Comparison of ENCODE assay signal across 1 cellular context in genomic region chr19:33304760-33305647, GRCh38.
A peak's percentile ranks its signal among the peaks of the same experiment; 100 is the strongest.
TF ChIP-seq lines count a peak whose summit lies in the region.

No MANE protein-coding gene starts in this region.

TF ChIP-seq in HepG2, 621 proteins besides CTCF, POLR2A, EP300 and RAD21 (continued from another document and continues in another):
- TF ChIP-seq ZNF292 (CRISPR knock-in tag; IDR thresholded peaks at IDR 0.05; ENCODE audit: borderline replicate concordance, low read depth) (peak; percentile 65; the same call in 1 of the 2 replicates), KDM1A (CRISPR knock-in tag; IDR thresholded peaks at IDR 0.05) (no peak), ZNF101 (CRISPR knock-in tag; IDR thresholded peaks at IDR 0.05; ENCODE audit: borderline replicate concordance, low read depth) (no peak), ZNF230 (CRISPR knock-in tag; IDR thresholded peaks at IDR 0.05) (no peak), E2F2 (CRISPR knock-in tag; IDR thresholded peaks at IDR 0.05; ENCODE audit: borderline replicate concordance) (no peak), ZNF264 (CRISPR knock-in tag; IDR thresholded peaks at IDR 0.05) (no peak), PATZ1 (CRISPR knock-in tag; IDR thresholded peaks at IDR 0.05) (peak; percentile 23; the same call in 1 of the 2 replicates), GPN1 (CRISPR knock-in tag; IDR thresholded peaks at IDR 0.05; ENCODE audit: borderline replicate concordance) (no peak), MXD3 (CRISPR knock-in tag; IDR thresholded peaks at IDR 0.05) (no peak), CAMTA2 (CRISPR knock-in tag; IDR thresholded peaks at IDR 0.05; ENCODE audit: borderline replicate concordance) (no peak), IRX3 (CRISPR knock-in tag; IDR thresholded peaks at IDR 0.05; ENCODE audit: borderline replicate concordance, low read depth) (no peak), ZBTB46 (CRISPR knock-in tag; IDR thresholded peaks at IDR 0.05; ENCODE audit: borderline replicate concordance) (no peak), DBP (CRISPR knock-in tag; IDR thresholded peaks at IDR 0.05; ENCODE audit: not compliant biosample characterization) (no peak), AGO2 (optimal IDR thresholded peaks at IDR 0.05; ENCODE audit: low read depth, low read length) (no peak), ATRX (CRISPR knock-in tag; IDR thresholded peaks at IDR 0.05; ENCODE audit: borderline replicate concordance) (no peak), ZNF318 (CRISPR knock-in tag; IDR thresholded peaks at IDR 0.05) (no peak), FOXA1 (IDR thresholded peaks at IDR 0.05) (no peak), FOXA1 (CRISPR knock-in tag; IDR thresholded peaks at IDR 0.05) (no peak), GATAD1 (CRISPR knock-in tag; IDR thresholded peaks at IDR 0.05) (no peak), ZNF138 (CRISPR knock-in tag; IDR thresholded peaks at IDR 0.05; ENCODE audit: low read depth) (peak; percentile 50; the same call in 1 of the 2 replicates), PCBP1 (IDR thresholded peaks at IDR 0.05; ENCODE audit: borderline replicate concordance, low read depth, low read length) (no peak), SNAI1 (CRISPR knock-in tag; IDR thresholded peaks at IDR 0.05; ENCODE audit: borderline replicate concordance) (no peak), ZFYVE20 (CRISPR knock-in tag; IDR thresholded peaks at IDR 0.05; ENCODE audit: borderline replicate concordance, low read depth) (no peak), ZNF383 (CRISPR knock-in tag; IDR thresholded peaks at IDR 0.05; ENCODE audit: borderline replicate concordance) (no peak), ZMAT3 (CRISPR knock-in tag; conservative IDR thresholded peaks at IDR 0.05) (0 out of 2 replicates have a peak, but pooled peaks have one; percentile 48), ARID3A (IDR thresholded peaks at IDR 0.05; ENCODE audit: low read depth, low read length) (no peak), THYN1 (CRISPR knock-in tag; IDR thresholded peaks at IDR 0.05; ENCODE audit: borderline replicate concordance, low read depth) (no peak), MEIS2 (CRISPR knock-in tag; IDR thresholded peaks at IDR 0.05) (peak; percentile 47; the same call in 1 of the 2 replicates), ATF4 (CRISPR knock-in tag; IDR thresholded peaks at IDR 0.05) (no peak), ZNF280D (CRISPR knock-in tag; IDR thresholded peaks at IDR 0.05) (no peak), MLX (CRISPR knock-in tag; IDR thresholded peaks at IDR 0.05) (no peak), MED8 (CRISPR knock-in tag; IDR thresholded peaks at IDR 0.05; ENCODE audit: insufficient replicate concordance) (no peak), CHD2 (IDR thresholded peaks at IDR 0.05; ENCODE audit: low read depth, low read length) (no peak), TFAP4 (IDR thresholded peaks at IDR 0.05; ENCODE audit: borderline replicate concordance, low read depth) (no peak), ZNF263 (CRISPR knock-in tag; IDR thresholded peaks at IDR 0.05) (peak; percentile 74), ASH2L (IDR thresholded peaks at IDR 0.05; ENCODE audit: insufficient read length, low read depth, low read length) (no peak)
